ENCODE assay signal across 8 cellular contexts in the genomic region with DNA sequence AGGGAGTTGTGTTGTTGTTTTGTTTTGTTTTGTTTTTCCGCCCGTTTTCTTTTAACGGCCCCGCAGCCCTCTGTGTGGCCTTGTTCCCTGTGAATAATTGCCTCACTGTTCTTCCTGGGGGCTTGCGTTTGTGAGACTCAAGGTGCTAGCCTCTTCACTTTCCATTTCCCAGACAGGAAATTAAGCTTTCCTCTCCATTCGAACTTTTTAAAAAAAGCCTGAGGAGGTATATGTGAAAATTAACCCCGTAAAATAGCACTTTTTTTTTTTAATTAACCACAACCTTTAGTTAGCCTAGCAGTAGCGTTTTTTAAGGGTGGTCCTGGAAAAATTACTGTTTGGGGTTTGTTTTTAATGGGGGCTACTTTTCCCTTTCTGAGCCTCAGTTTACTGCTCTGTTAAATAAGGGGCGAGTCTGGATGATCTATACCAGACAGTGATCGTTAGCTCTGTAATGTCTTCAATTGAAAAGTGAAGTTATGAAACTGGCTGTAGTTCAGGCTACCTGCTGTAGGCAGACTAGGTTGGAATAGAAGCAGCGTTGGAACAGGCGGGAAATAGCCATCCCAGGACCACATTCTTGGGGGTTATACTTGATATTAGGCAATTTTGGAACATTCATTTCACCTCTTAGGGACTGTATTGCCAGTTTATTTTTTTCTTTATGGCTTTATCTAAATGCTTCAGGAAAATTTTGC. TPM values are rescaled to one million over a fixed set of nuclear protein-coding genes. Genes with fewer than 3 reads are reported as not detected.
DNase-seq lines count a peak whose midpoint lies in the region; ATAC-seq and TF ChIP-seq lines count a peak whose summit lies in the region.

No MANE protein-coding gene starts in this region.

- peak overlapping the region; percentile 98 for H3K4me3 Mint-ChIP-seq in neural crest cell

- no peaks in the 10 kb centered on the region for H3K36me3 Mint-ChIP-seq in neural crest cell (ENCODE audit: low read depth)

- TF ChIP-seq CTCF in coronary artery (IDR thresholded peaks at IDR 0.05) (no peak), neural crest cell (conservative IDR thresholded peaks at IDR 0.05) (no peak)

- peaks cover 48% of the 10 kb centered on the region for H3K4me1 Mint-ChIP-seq in neural crest cell

- peak overlapping the region; percentile 91 for H3K4me3 ChIP-seq in coronary artery

- DNase-seq in ACHN (peak; percentile 6), NCI-H526 treated with DMSO at 0.1 percent for 48 hours (lab: John Stamatoyannopoulos, UW) (peak; percentile 29), coronary artery (ENCODE audit: low spot score) (no peak), neural crest cell (ENCODE audit: low read depth, low spot score) (no peak), GF-D8 (lab: John Stamatoyannopoulos, UW) (no peak), islet precursor cell (no peak), NCI-H2029 treated with DMSO at 0.1 percent for 48 hours (lab: John Stamatoyannopoulos, UW) (no peak)

- in situ Hi-C loops in ACHN (cut with HindIII; ENCODE audit: low pct_ligation_motif_present, low pct_unique_long_range_greater_than_20kb, low sequenced_read_pairs), result loop anchor here (25.0 kb wide), 1 partner anchor 415 kb away; a partner anchor contains a TSS

- H3K27ac Mint-ChIP-seq in neural crest cell (ENCODE audit: unreplicated experiment), result peak overlapping the region; percentile 99

- no peaks in the 10 kb centered on the region for H3K27me3 Mint-ChIP-seq in neural crest cell (ENCODE audit: low read depth)

- ATAC-seq in GM21515 (IDR thresholded peaks at IDR 0.05; ENCODE audit: unreplicated experiment), result peak; percentile 13

- H3K9me3 Mint-ChIP-seq in neural crest cell, result no peaks in the 10 kb centered on the region

- peak overlapping the region; percentile 88 to 93 for H3K27ac ChIP-seq in coronary artery

RNA-seq across cellular contexts. Expression of a gene that starts 1.7 kb away (rescaled TPM):
- total RNA-seq in neural crest cell, result 57.3 and 58.7 TPM in 2 replicates

RNA-seq across cellular contexts. Expression of a gene that starts 39.8 kb away (rescaled TPM):
- 32.0 and 34.0 TPM in 2 replicates for total RNA-seq in neural crest cell

Comparison
In these comparisons a context has a peak if more than half of its experiments do, and no peak if none do; other contexts are left out.
1. DNase-seq: peak in ACHN (single experiment) and NCI-H526 treated with DMSO at 0.1 percent for 48 hours (single experiment); none in coronary artery (single experiment), neural crest cell (single experiment), GF-D8 (single experiment), islet precursor cell (single experiment) and NCI-H2029 treated with DMSO at 0.1 percent for 48 hours (single experiment).